ENCODE assay signal across 1 cellular context in the genomic region with DNA sequence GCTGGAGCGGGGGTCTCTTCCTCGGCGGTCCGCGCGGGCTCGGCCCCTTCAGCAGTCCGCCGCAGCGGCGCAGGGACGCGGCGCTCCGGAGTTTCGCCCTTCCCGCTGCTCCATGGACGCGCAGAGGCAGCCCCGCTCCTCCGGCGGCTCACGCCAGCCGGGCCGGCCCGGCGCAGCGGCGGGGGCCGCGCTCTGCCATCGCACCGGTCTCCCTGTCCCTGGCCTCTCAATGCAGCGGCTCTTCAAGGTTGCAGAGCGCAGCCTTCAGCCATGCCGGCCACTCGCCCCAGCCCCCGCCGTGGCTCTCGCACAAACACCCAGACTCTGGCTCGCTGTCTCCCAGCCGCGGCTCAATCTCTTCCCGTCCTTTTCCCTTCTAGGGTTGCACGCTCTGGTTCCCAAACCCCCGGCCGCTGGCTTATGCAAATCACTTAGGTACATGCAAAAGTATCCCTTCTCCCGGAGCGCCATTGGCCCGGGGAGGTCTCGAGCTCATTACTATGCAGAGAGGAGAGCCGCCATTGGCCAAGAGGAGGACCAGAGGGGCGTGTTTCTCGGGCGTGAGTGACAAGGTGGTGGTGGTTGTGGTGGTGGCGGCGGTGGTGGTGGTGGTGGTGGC.
TF ChIP-seq lines count a peak whose summit lies in the region.

A gene with protein sequence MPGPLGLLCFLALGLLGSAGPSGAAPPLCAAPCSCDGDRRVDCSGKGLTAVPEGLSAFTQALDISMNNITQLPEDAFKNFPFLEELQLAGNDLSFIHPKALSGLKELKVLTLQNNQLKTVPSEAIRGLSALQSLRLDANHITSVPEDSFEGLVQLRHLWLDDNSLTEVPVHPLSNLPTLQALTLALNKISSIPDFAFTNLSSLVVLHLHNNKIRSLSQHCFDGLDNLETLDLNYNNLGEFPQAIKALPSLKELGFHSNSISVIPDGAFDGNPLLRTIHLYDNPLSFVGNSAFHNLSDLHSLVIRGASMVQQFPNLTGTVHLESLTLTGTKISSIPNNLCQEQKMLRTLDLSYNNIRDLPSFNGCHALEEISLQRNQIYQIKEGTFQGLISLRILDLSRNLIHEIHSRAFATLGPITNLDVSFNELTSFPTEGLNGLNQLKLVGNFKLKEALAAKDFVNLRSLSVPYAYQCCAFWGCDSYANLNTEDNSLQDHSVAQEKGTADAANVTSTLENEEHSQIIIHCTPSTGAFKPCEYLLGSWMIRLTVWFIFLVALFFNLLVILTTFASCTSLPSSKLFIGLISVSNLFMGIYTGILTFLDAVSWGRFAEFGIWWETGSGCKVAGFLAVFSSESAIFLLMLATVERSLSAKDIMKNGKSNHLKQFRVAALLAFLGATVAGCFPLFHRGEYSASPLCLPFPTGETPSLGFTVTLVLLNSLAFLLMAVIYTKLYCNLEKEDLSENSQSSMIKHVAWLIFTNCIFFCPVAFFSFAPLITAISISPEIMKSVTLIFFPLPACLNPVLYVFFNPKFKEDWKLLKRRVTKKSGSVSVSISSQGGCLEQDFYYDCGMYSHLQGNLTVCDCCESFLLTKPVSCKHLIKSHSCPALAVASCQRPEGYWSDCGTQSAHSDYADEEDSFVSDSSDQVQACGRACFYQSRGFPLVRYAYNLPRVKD (minus strand): TSS at position 393 of the 619 bp plus-strand sequence. CDS start 488 bp downstream, outside the sequence.

TF ChIP-seq in H1, 55 proteins besides CTCF, POLR2A, EP300 and RAD21 (continued from another document and continues in another):
- TF ChIP-seq SIN3A (conservative IDR thresholded peaks at IDR 0.05 in 1 of 2, IDR thresholded peaks at IDR 0.05 in 1 of 2; ENCODE audit: low read depth in 1 of 2, low read length in 2 of 2) (peak in 1 of 2 experiments; percentile 58; a peak in 1 of 4 replicates), JUND (IDR thresholded peaks at IDR 0.05; ENCODE audit: low read length) (no peak), CTBP2 (IDR thresholded peaks at IDR 0.05; ENCODE audit: borderline replicate concordance, insufficient read depth, insufficient read length, low read length) (no peak), CBX8 (IDR thresholded peaks at IDR 0.05; ENCODE audit: borderline replicate concordance, low read depth, low read length) (no peak), FOSL1 (IDR thresholded peaks at IDR 0.05; ENCODE audit: insufficient read depth, low read depth, low read length) (no peak), SP4 (IDR thresholded peaks at IDR 0.05; ENCODE audit: low read length) (peak; percentile 64; the same call in 1 of the 2 replicates), CREB1 (IDR thresholded peaks at IDR 0.05) (no peak), GABPA (IDR thresholded peaks at IDR 0.05; ENCODE audit: borderline replicate concordance, insufficient read depth, low read length) (no peak), KDM4A (IDR thresholded peaks at IDR 0.05; ENCODE audit: low read depth, low read length, severe bottlenecking) (peak; percentile 46), CBX5 (IDR thresholded peaks at IDR 0.05; ENCODE audit: low read depth, low read length) (no peak), BCL11A (IDR thresholded peaks at IDR 0.05; ENCODE audit: low read depth in 2 of 2, low read length in 2 of 2) (no peak), NRF1 (IDR thresholded peaks at IDR 0.05; ENCODE audit: low read depth, low read length) (no peak), KDM5A (IDR thresholded peaks at IDR 0.05; ENCODE audit: low read length) (no peak), TAF7 (optimal IDR thresholded peaks at IDR 0.05; ENCODE audit: borderline replicate concordance, low read depth, low read length) (peak; percentile 94), CHD1 (IDR thresholded peaks at IDR 0.05; ENCODE audit: low read depth, low read length) (no peak), EGR1 (IDR thresholded peaks at IDR 0.05; ENCODE audit: borderline replicate concordance, low read depth, low read length) (no peak), HDAC6 (IDR thresholded peaks at IDR 0.05; ENCODE audit: low read depth, low read length) (no peak), BACH1 (IDR thresholded peaks at IDR 0.05; ENCODE audit: low read length) (no peak), RBBP5 (IDR thresholded peaks at IDR 0.05; ENCODE audit: borderline replicate concordance, low read depth, low read length) (no peak), JUN (IDR thresholded peaks at IDR 0.05; ENCODE audit: low read depth, low read length) (no peak), TCF12 (IDR thresholded peaks at IDR 0.05; ENCODE audit: low read depth, low read length) (no peak), POLR2AphosphoS5 (IDR thresholded peaks at IDR 0.05; ENCODE audit: low read depth, low read length) (peak; percentile 76; the same call in 1 of the 2 replicates), BRCA1 (IDR thresholded peaks at IDR 0.05; ENCODE audit: low read depth, low read length) (no peak), ASH2L (IDR thresholded peaks at IDR 0.05; ENCODE audit: low read length) (peak; percentile 56), YY1 (IDR thresholded peaks at IDR 0.05; ENCODE audit: low read depth, low read length) (peak; percentile 40; the same call in 1 of the 2 replicates), RXRA (IDR thresholded peaks at IDR 0.05; ENCODE audit: insufficient read depth, low read depth, low read length) (no peak), EZH2 (IDR thresholded peaks at IDR 0.05; ENCODE audit: low read depth, low read length, severe bottlenecking) (no peak), RFX5 (IDR thresholded peaks at IDR 0.05; ENCODE audit: borderline replicate concordance, low read depth, low read length) (no peak), CHD2 (IDR thresholded peaks at IDR 0.05; ENCODE audit: low read length) (no peak), TAF1 (IDR thresholded peaks at IDR 0.05; ENCODE audit: low read depth, low read length) (peak; percentile 97), MAFK (IDR thresholded peaks at IDR 0.05; ENCODE audit: low read depth, low read length) (no peak), SUZ12 (IDR thresholded peaks at IDR 0.05; ENCODE audit: low read length) (no peak), SIX5 (IDR thresholded peaks at IDR 0.05; ENCODE audit: low read depth, low read length) (no peak), SRF (IDR thresholded peaks at IDR 0.05; ENCODE audit: low read depth, low read length) (no peak), PHF8 (conservative IDR thresholded peaks at IDR 0.05; ENCODE audit: low read depth, low read length) (peak; percentile 61; the same call in 1 of the 2 replicates), SP2 (IDR thresholded peaks at IDR 0.05; ENCODE audit: low read length) (no peak), TBP (IDR thresholded peaks at IDR 0.05; ENCODE audit: low read depth, low read length) (peak; percentile 92), KDM1A (IDR thresholded peaks at IDR 0.05; ENCODE audit: borderline replicate concordance, low read length) (no peak), RNF2 (IDR thresholded peaks at IDR 0.05; ENCODE audit: borderline replicate concordance, low read depth, low read length, missing control alignments, poor library complexity, severe bottlenecking) (no peak), HDAC2 (IDR thresholded peaks at IDR 0.05; ENCODE audit: borderline replicate concordance in 1 of 2, low read depth in 2 of 2, low read length in 2 of 2) (0 out of 4 replicates have a peak, but pooled peaks of 1 of the 2 experiments have one; percentile 54), TEAD4 (IDR thresholded peaks at IDR 0.05; ENCODE audit: low read depth, low read length) (no peak)
- TF ChIP-seq, protein P1, sequence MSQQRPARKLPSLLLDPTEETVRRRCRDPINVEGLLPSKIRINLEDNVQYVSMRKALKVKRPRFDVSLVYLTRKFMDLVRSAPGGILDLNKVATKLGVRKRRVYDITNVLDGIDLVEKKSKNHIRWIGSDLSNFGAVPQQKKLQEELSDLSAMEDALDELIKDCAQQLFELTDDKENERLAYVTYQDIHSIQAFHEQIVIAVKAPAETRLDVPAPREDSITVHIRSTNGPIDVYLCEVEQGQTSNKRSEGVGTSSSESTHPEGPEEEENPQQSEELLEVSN (IDR thresholded peaks at IDR 0.05) = no peak
- TF ChIP-seq, protein P2, sequence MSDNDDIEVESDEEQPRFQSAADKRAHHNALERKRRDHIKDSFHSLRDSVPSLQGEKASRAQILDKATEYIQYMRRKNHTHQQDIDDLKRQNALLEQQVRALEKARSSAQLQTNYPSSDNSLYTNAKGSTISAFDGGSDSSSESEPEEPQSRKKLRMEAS (IDR thresholded peaks at IDR 0.05) = no peak; the same call in 1 of the 2 replicates
- TF ChIP-seq, protein P3, sequence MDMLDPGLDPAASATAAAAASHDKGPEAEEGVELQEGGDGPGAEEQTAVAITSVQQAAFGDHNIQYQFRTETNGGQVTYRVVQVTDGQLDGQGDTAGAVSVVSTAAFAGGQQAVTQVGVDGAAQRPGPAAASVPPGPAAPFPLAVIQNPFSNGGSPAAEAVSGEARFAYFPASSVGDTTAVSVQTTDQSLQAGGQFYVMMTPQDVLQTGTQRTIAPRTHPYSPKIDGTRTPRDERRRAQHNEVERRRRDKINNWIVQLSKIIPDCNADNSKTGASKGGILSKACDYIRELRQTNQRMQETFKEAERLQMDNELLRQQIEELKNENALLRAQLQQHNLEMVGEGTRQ (IDR thresholded peaks at IDR 0.05; ENCODE audit: low read length) = no peak
- TF ChIP-seq, protein P4, sequence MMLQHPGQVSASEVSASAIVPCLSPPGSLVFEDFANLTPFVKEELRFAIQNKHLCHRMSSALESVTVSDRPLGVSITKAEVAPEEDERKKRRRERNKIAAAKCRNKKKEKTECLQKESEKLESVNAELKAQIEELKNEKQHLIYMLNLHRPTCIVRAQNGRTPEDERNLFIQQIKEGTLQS (IDR thresholded peaks at IDR 0.05; ENCODE audit: insufficient read depth, low read depth, low read length) = no peak
- TF ChIP-seq, protein P5, sequence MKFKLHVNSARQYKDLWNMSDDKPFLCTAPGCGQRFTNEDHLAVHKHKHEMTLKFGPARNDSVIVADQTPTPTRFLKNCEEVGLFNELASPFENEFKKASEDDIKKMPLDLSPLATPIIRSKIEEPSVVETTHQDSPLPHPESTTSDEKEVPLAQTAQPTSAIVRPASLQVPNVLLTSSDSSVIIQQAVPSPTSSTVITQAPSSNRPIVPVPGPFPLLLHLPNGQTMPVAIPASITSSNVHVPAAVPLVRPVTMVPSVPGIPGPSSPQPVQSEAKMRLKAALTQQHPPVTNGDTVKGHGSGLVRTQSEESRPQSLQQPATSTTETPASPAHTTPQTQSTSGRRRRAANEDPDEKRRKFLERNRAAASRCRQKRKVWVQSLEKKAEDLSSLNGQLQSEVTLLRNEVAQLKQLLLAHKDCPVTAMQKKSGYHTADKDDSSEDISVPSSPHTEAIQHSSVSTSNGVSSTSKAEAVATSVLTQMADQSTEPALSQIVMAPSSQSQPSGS (IDR thresholded peaks at IDR 0.05; ENCODE audit: low read length) = no peak
- TF ChIP-seq, protein P6, sequence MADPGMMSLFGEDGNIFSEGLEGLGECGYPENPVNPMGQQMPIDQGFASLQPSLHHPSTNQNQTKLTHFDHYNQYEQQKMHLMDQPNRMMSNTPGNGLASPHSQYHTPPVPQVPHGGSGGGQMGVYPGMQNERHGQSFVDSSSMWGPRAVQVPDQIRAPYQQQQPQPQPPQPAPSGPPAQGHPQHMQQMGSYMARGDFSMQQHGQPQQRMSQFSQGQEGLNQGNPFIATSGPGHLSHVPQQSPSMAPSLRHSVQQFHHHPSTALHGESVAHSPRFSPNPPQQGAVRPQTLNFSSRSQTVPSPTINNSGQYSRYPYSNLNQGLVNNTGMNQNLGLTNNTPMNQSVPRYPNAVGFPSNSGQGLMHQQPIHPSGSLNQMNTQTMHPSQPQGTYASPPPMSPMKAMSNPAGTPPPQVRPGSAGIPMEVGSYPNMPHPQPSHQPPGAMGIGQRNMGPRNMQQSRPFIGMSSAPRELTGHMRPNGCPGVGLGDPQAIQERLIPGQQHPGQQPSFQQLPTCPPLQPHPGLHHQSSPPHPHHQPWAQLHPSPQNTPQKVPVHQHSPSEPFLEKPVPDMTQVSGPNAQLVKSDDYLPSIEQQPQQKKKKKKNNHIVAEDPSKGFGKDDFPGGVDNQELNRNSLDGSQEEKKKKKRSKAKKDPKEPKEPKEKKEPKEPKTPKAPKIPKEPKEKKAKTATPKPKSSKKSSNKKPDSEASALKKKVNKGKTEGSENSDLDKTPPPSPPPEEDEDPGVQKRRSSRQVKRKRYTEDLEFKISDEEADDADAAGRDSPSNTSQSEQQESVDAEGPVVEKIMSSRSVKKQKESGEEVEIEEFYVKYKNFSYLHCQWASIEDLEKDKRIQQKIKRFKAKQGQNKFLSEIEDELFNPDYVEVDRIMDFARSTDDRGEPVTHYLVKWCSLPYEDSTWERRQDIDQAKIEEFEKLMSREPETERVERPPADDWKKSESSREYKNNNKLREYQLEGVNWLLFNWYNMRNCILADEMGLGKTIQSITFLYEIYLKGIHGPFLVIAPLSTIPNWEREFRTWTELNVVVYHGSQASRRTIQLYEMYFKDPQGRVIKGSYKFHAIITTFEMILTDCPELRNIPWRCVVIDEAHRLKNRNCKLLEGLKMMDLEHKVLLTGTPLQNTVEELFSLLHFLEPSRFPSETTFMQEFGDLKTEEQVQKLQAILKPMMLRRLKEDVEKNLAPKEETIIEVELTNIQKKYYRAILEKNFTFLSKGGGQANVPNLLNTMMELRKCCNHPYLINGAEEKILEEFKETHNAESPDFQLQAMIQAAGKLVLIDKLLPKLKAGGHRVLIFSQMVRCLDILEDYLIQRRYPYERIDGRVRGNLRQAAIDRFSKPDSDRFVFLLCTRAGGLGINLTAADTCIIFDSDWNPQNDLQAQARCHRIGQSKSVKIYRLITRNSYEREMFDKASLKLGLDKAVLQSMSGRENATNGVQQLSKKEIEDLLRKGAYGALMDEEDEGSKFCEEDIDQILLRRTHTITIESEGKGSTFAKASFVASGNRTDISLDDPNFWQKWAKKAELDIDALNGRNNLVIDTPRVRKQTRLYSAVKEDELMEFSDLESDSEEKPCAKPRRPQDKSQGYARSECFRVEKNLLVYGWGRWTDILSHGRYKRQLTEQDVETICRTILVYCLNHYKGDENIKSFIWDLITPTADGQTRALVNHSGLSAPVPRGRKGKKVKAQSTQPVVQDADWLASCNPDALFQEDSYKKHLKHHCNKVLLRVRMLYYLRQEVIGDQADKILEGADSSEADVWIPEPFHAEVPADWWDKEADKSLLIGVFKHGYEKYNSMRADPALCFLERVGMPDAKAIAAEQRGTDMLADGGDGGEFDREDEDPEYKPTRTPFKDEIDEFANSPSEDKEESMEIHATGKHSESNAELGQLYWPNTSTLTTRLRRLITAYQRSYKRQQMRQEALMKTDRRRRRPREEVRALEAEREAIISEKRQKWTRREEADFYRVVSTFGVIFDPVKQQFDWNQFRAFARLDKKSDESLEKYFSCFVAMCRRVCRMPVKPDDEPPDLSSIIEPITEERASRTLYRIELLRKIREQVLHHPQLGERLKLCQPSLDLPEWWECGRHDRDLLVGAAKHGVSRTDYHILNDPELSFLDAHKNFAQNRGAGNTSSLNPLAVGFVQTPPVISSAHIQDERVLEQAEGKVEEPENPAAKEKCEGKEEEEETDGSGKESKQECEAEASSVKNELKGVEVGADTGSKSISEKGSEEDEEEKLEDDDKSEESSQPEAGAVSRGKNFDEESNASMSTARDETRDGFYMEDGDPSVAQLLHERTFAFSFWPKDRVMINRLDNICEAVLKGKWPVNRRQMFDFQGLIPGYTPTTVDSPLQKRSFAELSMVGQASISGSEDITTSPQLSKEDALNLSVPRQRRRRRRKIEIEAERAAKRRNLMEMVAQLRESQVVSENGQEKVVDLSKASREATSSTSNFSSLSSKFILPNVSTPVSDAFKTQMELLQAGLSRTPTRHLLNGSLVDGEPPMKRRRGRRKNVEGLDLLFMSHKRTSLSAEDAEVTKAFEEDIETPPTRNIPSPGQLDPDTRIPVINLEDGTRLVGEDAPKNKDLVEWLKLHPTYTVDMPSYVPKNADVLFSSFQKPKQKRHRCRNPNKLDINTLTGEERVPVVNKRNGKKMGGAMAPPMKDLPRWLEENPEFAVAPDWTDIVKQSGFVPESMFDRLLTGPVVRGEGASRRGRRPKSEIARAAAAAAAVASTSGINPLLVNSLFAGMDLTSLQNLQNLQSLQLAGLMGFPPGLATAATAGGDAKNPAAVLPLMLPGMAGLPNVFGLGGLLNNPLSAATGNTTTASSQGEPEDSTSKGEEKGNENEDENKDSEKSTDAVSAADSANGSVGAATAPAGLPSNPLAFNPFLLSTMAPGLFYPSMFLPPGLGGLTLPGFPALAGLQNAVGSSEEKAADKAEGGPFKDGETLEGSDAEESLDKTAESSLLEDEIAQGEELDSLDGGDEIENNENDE (IDR thresholded peaks at IDR 0.05; ENCODE audit: insufficient replicate concordance, low read length) = no peak
